Comparison of ENCODE assay signal across 27 cellular contexts in the genomic region with DNA sequence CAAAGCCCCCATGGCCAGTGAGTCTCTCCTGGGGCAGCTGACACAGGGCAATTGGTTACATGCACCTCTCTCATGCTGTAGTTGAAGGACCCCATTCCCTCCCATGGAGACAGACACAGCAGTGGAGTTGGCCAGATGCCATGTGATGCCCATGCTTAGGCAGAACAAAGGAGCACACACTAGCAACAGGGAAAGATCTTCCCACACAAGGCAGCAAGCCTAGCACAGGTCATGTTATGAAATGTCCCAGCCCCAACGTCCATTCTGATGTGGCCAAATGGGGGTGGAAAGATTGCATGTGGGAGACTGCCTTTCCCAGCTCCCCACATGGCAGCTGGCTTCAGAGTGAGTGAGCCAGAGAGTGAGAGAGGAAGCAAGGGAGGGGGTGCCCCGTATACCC. TPM values are rescaled to one million over a fixed set of nuclear protein-coding genes. Genes with fewer than 3 reads are reported as not detected.
"Had no signal": no experiment of that assay in that cellular context is flagged by ENCODE, and none has a peak within 500 bp of the region (broad histone marks: within the 10 kb centered on the region; RNA-seq: fewer than 3 reads in every experiment).

No MANE protein-coding gene starts in this region.

- DNase-seq: activated CD4-positive, alpha-beta T cell treated with anti-CD3 and anti-CD28 coated beads, Interleukin-2, amount 50 U/mL, for 1 hour; activated CD4-positive, CD25-positive, alpha-beta regulatory T cell treated with anti-CD3 and anti-CD28 coated beads, Interleukin-2, amount 50 U/mL, for 72 hours; activated CD8-positive, alpha-beta T cell treated with anti-CD3 and anti-CD28 coated beads, Interleukin-2, amount 10 ng/mL, durations not matched to agents 7 days and 5 days; activated gamma-delta T cell treated with Interleukin-2 at 50 U/mL for 16 hours; activated T-cell treated with anti-CD3 and anti-CD28 coated beads, Interleukin-2, amount 50 U/mL, for 1 hour; adrenal gland; brain microvascular endothelial cell; dorsolateral prefrontal cortex; effector memory CD8-positive, alpha-beta T cell; kidney glomerular epithelial cell; left ventricle myocardium inferior; ovary; stimulated activated CD4-positive, alpha-beta T cell treated with anti-CD3 and anti-CD28 coated beads, Interleukin-1b, Interleukin-23, amount 100 ng/mL, for 48 hours; stimulated activated naive CD8-positive, alpha-beta T cell treated with anti-CD3 and anti-CD28 coated beads, Interleukin-15, amount 100 ng/mL, for 72 hours; transverse colon; WERI-Rb-1 had no signal

- H3K27ac ChIP-seq: adrenal gland, ascending aorta, brain microvascular endothelial cell, neutrophil, ovary, prostate gland, right atrium auricular region, skin epidermis, transverse colon, WERI-Rb-1 had no signal

- H3K4me1 ChIP-seq: adrenal gland, ascending aorta, prostate gland, right atrium auricular region, transverse colon had no signal

- H3K4me3 ChIP-seq: adrenal gland, ascending aorta, dorsolateral prefrontal cortex, left ventricle myocardium inferior, ovary, prostate gland, right atrium auricular region, skin epidermis, transverse colon had no signal

- H3K27me3 ChIP-seq: ascending aorta, brain microvascular endothelial cell, neutrophil, ovary, right atrium auricular region had no signal

- H3K9me3 ChIP-seq: adrenal gland, ascending aorta, neutrophil, ovary, prostate gland, right atrium auricular region, transverse colon had no signal

- H3K36me3 ChIP-seq: adrenal gland, ascending aorta, brain microvascular endothelial cell, left ventricle myocardium inferior, neutrophil, ovary, prostate gland, right atrium auricular region, transverse colon, WERI-Rb-1 had no signal

- ATAC-seq: activated CD8-positive, alpha-beta T cell treated with anti-CD3 and anti-CD28 coated beads, Interleukin-2, amount 10 ng/mL, durations not matched to agents 7 days and 5 days; effector memory CD8-positive, alpha-beta T cell; esophagus mucosa; natural killer cell treated with Interleukin-12 subunit alpha and Interleukin-12 subunit beta and Interleukin-15 and Interleukin-18, amount 100 ng/mL, for 72 hours; stimulated activated naive CD8-positive, alpha-beta T cell treated with anti-CD3 and anti-CD28 coated beads, Interleukin-15, amount 100 ng/mL, for 72 hours had no signal

RNA-seq across cellular contexts. Expression of gene AADACL4, which starts 34.5 kb away (rescaled TPM):
- total RNA-seq: activated CD8-positive, alpha-beta T cell treated with anti-CD3 and anti-CD28 coated beads, Interleukin-2, amount 10 ng/mL, durations not matched to agents 7 days and 5 days; adrenal gland; ascending aorta; dorsolateral prefrontal cortex; endothelial cell of umbilical vein; esophagus mucosa; frontal cortex; left ventricle myocardium inferior; lung microvascular endothelial cell; natural killer cell treated with Interleukin-12 subunit alpha and Interleukin-12 subunit beta and Interleukin-15 and Interleukin-18, amount 100 ng/mL, for 72 hours; ovary; prostate gland; right atrium auricular region; transverse colon had no signal
- polyA plus RNA-seq: endothelial cell of umbilical vein had no signal

RNA-seq across cellular contexts. Expression of gene AADACL3, which starts 37.6 kb away (rescaled TPM):
- total RNA-seq: activated CD8-positive, alpha-beta T cell treated with anti-CD3 and anti-CD28 coated beads, Interleukin-2, amount 10 ng/mL, durations not matched to agents 7 days and 5 days; adrenal gland; ascending aorta; dorsolateral prefrontal cortex; endothelial cell of umbilical vein; esophagus mucosa; frontal cortex; left ventricle myocardium inferior; lung microvascular endothelial cell; mesothelial cell of epicardium; natural killer cell treated with Interleukin-12 subunit alpha and Interleukin-12 subunit beta and Interleukin-15 and Interleukin-18, amount 100 ng/mL, for 72 hours; ovary; prostate gland; right atrium auricular region; transverse colon had no signal
- polyA plus RNA-seq: adrenal gland, endothelial cell of umbilical vein, ovary had no signal
